ENCODE assay signal across 23 cellular contexts in the genomic region with DNA sequence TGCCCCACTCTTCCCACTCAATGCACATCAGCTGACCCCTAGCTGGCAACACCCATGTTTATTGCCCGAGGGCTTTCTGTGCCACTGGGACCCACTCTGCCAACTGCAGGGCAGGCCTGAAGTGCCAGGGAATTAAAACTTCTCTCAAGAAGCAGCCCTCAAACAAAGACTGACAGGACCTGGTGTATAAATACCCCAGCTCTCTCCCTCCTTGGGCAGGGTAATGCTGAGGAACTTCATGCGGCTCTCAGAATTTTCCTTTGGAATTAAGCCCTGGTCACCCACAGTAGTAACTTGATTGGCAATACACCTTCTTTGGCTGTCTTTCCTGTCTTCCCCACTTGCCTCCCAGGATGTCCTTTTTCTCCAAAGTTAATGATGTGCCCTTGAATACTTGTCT. TPM values are rescaled to one million over a fixed set of nuclear protein-coding genes. Genes with fewer than 3 reads are reported as not detected.
"Had no signal": no experiment of that assay in that cellular context is flagged by ENCODE, and none has a peak within 500 bp of the region (broad histone marks: within the 10 kb centered on the region; RNA-seq: fewer than 3 reads in every experiment).

No MANE protein-coding gene starts in this region.

- H3K27me3 ChIP-seq: ovary, right lobe of liver, sigmoid colon, thyroid gland, tibial nerve, upper lobe of left lung, vagina had no signal

- DNase-seq: naive thymus-derived CD8-positive, alpha-beta T cell; nephron progenitor cell; occipital lobe; ovary; psoas muscle; right cardiac atrium; right lobe of liver; sigmoid colon; small intestine; stimulated activated CD4-positive, alpha-beta T cell treated with anti-CD3 and anti-CD28 coated beads, Interleukin-15, amount 100 ng/mL, for 24 hours; stimulated activated CD4-positive, alpha-beta T cell treated with anti-CD3 and anti-CD28 coated beads, Interleukin-2, amount 100 ng/mL, for 24 hours; stimulated activated CD4-positive, alpha-beta T cell treated with anti-CD3 and anti-CD28 coated beads, Interleukin-2, amount 100 ng/mL, for 48 hours; stimulated activated CD4-positive, alpha-beta T cell treated with anti-CD3 and anti-CD28 coated beads, Interleukin-4, amount 100 ng/mL, for 24 hours; stimulated activated naive B cell treated with anti-CD40 and anti-IgM and Interleukin-4, amounts not matched to agents 10 μg/mL and 1 μg/mL and 100 μg/mL, for 72 hours; stimulated activated naive CD4-positive, alpha-beta T cell treated with Interleukin-2 at 50 U/mL for 16 hours; stomach; thyroid gland; trophoblast cell; upper lobe of left lung had no signal

- H3K4me1 ChIP-seq: psoas muscle, right lobe of liver, thyroid gland, tibial nerve, upper lobe of left lung had no signal

- H3K36me3 ChIP-seq: ovary, right lobe of liver, sigmoid colon, stomach, thoracic aorta, thyroid gland, tibial nerve, upper lobe of left lung, vagina had no signal

- H3K27ac ChIP-seq: ovary, parathyroid adenoma, psoas muscle, right lobe of liver, sigmoid colon, stomach, thoracic aorta, thyroid gland, tibial nerve, upper lobe of left lung, vagina had no signal

- H3K4me3 ChIP-seq: ovary, psoas muscle, right lobe of liver, sigmoid colon, stomach, thoracic aorta, thyroid gland, tibial nerve, upper lobe of left lung, vagina had no signal

- H3K9ac ChIP-seq: parathyroid adenoma had no signal

- H3K9me3 ChIP-seq: ovary, psoas muscle, right lobe of liver, sigmoid colon, stomach, thoracic aorta, thyroid gland, upper lobe of left lung, vagina had no signal

- H2AFZ ChIP-seq: parathyroid adenoma had no signal

RNA-seq across cellular contexts. Expression of gene GDAP1L1, which starts 5.3 kb away (rescaled TPM):
- polyA plus RNA-seq: naive thymus-derived CD8-positive, alpha-beta T cell had no signal

RNA-seq across cellular contexts. Expression of gene JPH2, which starts 54.8 kb away (rescaled TPM):
- polyA plus RNA-seq: naive thymus-derived CD8-positive, alpha-beta T cell had no signal
